In the genomic region with DNA sequence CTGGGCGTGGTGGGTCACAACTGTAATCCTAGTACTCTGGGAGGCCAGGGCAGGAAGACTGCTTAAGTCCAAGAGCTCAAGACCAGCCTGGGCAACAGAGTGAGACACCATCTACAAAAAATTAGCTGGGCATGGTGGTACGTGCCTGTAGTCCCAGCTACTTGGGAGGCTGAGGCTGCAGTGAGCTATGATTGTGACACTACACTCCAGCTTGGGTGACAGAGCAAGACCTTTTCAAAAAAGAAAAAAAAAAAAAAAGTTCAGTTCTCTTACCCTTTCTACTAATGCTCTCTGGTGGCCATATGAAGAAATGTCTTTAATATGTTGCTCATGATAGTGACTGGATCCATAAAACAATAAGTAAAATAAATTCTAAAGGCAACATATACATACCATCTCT, we compare ENCODE assay signal across 9 cellular contexts. TPM values are rescaled to one million over a fixed set of nuclear protein-coding genes. Genes with fewer than 3 reads are reported as not detected.
DNase-seq lines count a peak whose midpoint lies in the region; ATAC-seq and TF ChIP-seq lines count a peak whose summit lies in the region.
"Had no signal": no experiment of that assay in that cellular context is flagged by ENCODE, and none has a peak within 500 bp of the region (broad histone marks: within the 10 kb centered on the region; RNA-seq: fewer than 3 reads in every experiment).

No MANE protein-coding gene starts in this region.

- no peaks in the 10 kb centered on the region for H3K9me3 ChIP-seq in AG04450 (ENCODE audit: control insufficient read depth, insufficient read depth, low read length)
- H3K9me3 ChIP-seq in adrenal gland (replicated peaks in 1 of 3) = no peaks in the 10 kb centered on the region
- no peaks in the 10 kb centered on the region for H3K9me3 ChIP-seq in neural cell (ENCODE audit: low read length)
- H3K9me3 ChIP-seq in esophagus muscularis mucosa = no peaks in the 10 kb centered on the region
- H3K9me3 ChIP-seq: HAP-1 had no signal

- no peaks in the 10 kb centered on the region for H4K20me1 ChIP-seq in neural cell (ENCODE audit: insufficient read depth)

- WGBS in adrenal gland, 4 donors = 62 to 79% (median 75%) methylated on average over 2 of the region's 2 CpGs
- WGBS in esophagus muscularis mucosa = 79% methylated on average over 2 of the region's 2 CpGs

- CTCF ChIA-PET in AG04450 (lab: Charles Lee) = interaction anchor here (0.7 to 2.5 kb wide), 10 partner anchors 9 to 1631 kb away, joined by 3 to 38 read pairs (median 4); a partner anchor contains a TSS

- no peak overlapping the region for H2AFZ ChIP-seq in neural cell (ENCODE audit: low read depth, low read length)

- DNase-seq in AG04450 (ENCODE audit: low read depth, low spot score) (no peak), NCI-H1105 (lab: John Stamatoyannopoulos, UW) (peak; percentile 12), adrenal gland (peak in 4 of 7 donors; percentile 28 to 51 (median 40)), esophagus muscularis mucosa (ENCODE audit: extremely low spot score) (no peak), epidermal melanocyte (ENCODE audit: insufficient read length, low spot score) (no peak), cerebellum (ENCODE audit: low spot score) (no peak)

- H3K4me2 ChIP-seq in neural cell (ENCODE audit: low read length) = no peak overlapping the region

- no peaks in the 10 kb centered on the region for H3K27me3 ChIP-seq in AG04450 (ENCODE audit: control insufficient read depth, insufficient read depth, low read length)
- H3K27me3 ChIP-seq in adrenal gland = no peaks in the 10 kb centered on the region
- H3K27me3 ChIP-seq in neural cell (ENCODE audit: insufficient read depth, low read depth, low read length) = no peaks in the 10 kb centered on the region
- H3K27me3 ChIP-seq in esophagus muscularis mucosa = no peaks in the 10 kb centered on the region

- ATAC-seq in GM18861 (IDR thresholded peaks at IDR 0.05; ENCODE audit: unreplicated experiment) = peak; percentile 56

- no peak overlapping the region for H3K9ac ChIP-seq in neural cell (ENCODE audit: low read length)

- no peak for TF ChIP-seq POLR2A in adrenal gland (IDR thresholded peaks at IDR 0.05)
- no peak for TF ChIP-seq POLR2A in esophagus muscularis mucosa (IDR thresholded peaks at IDR 0.05; ENCODE audit: low read depth)

- TF ChIP-seq EP300 in neural cell (conservative IDR thresholded peaks at IDR 0.05; ENCODE audit: poor library complexity, severe bottlenecking) (no peak), esophagus muscularis mucosa (IDR thresholded peaks at IDR 0.05) (no peak)

- H3K4me3 ChIP-seq in AG04450 (ENCODE audit: low read depth, low read length) (no peak overlapping the region), adrenal gland (no peak overlapping the region), neural cell (ENCODE audit: low read length) (no peak overlapping the region), esophagus muscularis mucosa (no peak overlapping the region)
- H3K4me3 ChIP-seq: HAP-1 had no signal

- no peaks in the 10 kb centered on the region for H3K79me2 ChIP-seq in neural cell (replicated peaks; ENCODE audit: insufficient read depth, low read length)

- TF ChIP-seq CTCF in AG04450 (IDR thresholded peaks at IDR 0.05; ENCODE audit: low read depth, low read length) = peak; percentile 42
- TF ChIP-seq CTCF in adrenal gland (IDR thresholded peaks at IDR 0.05) = peak; percentile 18 to 64 (median 46)
- TF ChIP-seq CTCF in neural cell (IDR thresholded peaks at IDR 0.05; ENCODE audit: poor library complexity, severe bottlenecking) = peak; percentile 48
- TF ChIP-seq CTCF in esophagus muscularis mucosa (IDR thresholded peaks at IDR 0.05) = peak in 1 of 3 experiments; percentile 11

- H3K9me2 ChIP-seq in neural cell (ENCODE audit: insufficient read depth, low read length) = no peaks in the 10 kb centered on the region

- POLR2A ChIA-PET in AG04450 (lab: Yijun Ruan, JAX) = interaction anchor here (0.6 kb wide), 1 partner anchor 541 kb away, joined by 3 read pairs; no protein-coding TSS in a partner anchor

- H3K36me3 ChIP-seq in adrenal gland (replicated peaks in 1 of 2) (peaks cover 0 to 15% of the 10 kb centered on the region in 2 donors), neural cell (ENCODE audit: insufficient read depth, low read length) (peaks cover 6% of the 10 kb centered on the region), esophagus muscularis mucosa (peaks cover 9 to 85% (median 40%) of the 10 kb centered on the region in 4 donors)

- intact Hi-C loops in adrenal gland (cut with DNase I) (loop anchor here in 1 of 2 donors (10.0 kb wide), 1 partner anchor 86 kb away; a partner anchor contains a TSS), esophagus muscularis mucosa (cut with DNase I) (no loop called here)

- H3K27ac ChIP-seq in AG04450 (ENCODE audit: low read depth, low read length) = no peak overlapping the region
- no peak overlapping the region for H3K27ac ChIP-seq in adrenal gland
- no peak overlapping the region for H3K27ac ChIP-seq in neural cell (ENCODE audit: low read length)
- no peak overlapping the region for H3K27ac ChIP-seq in esophagus muscularis mucosa (replicated peaks in 1 of 4)

- H3K4me1 ChIP-seq in adrenal gland (replicated peaks in 1 of 2) = peaks cover 12 to 19% of the 10 kb centered on the region in 2 donors
- H3K4me1 ChIP-seq in esophagus muscularis mucosa = no peaks in the 10 kb centered on the region
- H3K4me1 ChIP-seq: HAP-1 had no signal

- TF ChIP-seq RAD21 in neural cell (conservative IDR thresholded peaks at IDR 0.05) = peak; percentile 52

- no peaks in the 10 kb centered on the region for H3F3A ChIP-seq in neural cell (ENCODE audit: insufficient read depth, low read length, poor library complexity, severe bottlenecking)

TF ChIP-seq in neural cell, 6 proteins besides CTCF, POLR2A, EP300 and RAD21:
- peak; percentile 30 for TF ChIP-seq SMC3 (conservative IDR thresholded peaks at IDR 0.05; ENCODE audit: poor library complexity)
- no peak for TF ChIP-seq POLR2AphosphoS5 (IDR thresholded peaks at IDR 0.05)
- TF ChIP-seq, protein P1, sequence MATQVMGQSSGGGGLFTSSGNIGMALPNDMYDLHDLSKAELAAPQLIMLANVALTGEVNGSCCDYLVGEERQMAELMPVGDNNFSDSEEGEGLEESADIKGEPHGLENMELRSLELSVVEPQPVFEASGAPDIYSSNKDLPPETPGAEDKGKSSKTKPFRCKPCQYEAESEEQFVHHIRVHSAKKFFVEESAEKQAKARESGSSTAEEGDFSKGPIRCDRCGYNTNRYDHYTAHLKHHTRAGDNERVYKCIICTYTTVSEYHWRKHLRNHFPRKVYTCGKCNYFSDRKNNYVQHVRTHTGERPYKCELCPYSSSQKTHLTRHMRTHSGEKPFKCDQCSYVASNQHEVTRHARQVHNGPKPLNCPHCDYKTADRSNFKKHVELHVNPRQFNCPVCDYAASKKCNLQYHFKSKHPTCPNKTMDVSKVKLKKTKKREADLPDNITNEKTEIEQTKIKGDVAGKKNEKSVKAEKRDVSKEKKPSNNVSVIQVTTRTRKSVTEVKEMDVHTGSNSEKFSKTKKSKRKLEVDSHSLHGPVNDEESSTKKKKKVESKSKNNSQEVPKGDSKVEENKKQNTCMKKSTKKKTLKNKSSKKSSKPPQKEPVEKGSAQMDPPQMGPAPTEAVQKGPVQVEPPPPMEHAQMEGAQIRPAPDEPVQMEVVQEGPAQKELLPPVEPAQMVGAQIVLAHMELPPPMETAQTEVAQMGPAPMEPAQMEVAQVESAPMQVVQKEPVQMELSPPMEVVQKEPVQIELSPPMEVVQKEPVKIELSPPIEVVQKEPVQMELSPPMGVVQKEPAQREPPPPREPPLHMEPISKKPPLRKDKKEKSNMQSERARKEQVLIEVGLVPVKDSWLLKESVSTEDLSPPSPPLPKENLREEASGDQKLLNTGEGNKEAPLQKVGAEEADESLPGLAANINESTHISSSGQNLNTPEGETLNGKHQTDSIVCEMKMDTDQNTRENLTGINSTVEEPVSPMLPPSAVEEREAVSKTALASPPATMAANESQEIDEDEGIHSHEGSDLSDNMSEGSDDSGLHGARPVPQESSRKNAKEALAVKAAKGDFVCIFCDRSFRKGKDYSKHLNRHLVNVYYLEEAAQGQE (IDR thresholded peaks at IDR 0.05; ENCODE audit: borderline replicate concordance) = no peak

RNA-seq across cellular contexts. Expression of a gene that starts 14.9 kb away (rescaled TPM):
- 5.2 and 6.7 TPM in 2 replicates for polyA plus RNA-seq in AG04450 (2011; rRNA removed)
- 3.1 and 4.4 TPM in 2 replicates for polyA minus RNA-seq in AG04450 (2011; rRNA and poly(A)+ RNA removed)
- total RNA-seq in adrenal gland = 10 to 100 TPM in 3 of 8 donors, 1 to 10 TPM in 5; 4.6 to 15.2 (median 6.8) TPM
- 10 to 100 TPM in 1 of 3 donors, 1 to 10 TPM in 2; 6.5 to 10.2 (median 8.7) TPM for polyA plus RNA-seq in adrenal gland
- 15.2 and 15.8 TPM in 2 replicates for polyA plus RNA-seq in neural cell
- polyA minus RNA-seq in neural cell = 19.2 and 21.2 TPM in 2 replicates
- 1 to 10 TPM; 3.5 to 7.5 (median 4.3) TPM for total RNA-seq in esophagus muscularis mucosa
- total RNA-seq in cerebellum = 19.4 TPM

RNA-seq across cellular contexts. Expression of a gene that starts 15.0 kb away (rescaled TPM):
- polyA plus RNA-seq in AG04450 (2011; rRNA removed) (15.0 and 19.5 TPM in 2 replicates), adrenal gland (10 to 100 TPM in 1 of 3 donors, 1 to 10 TPM in 2; 6.6 to 23.5 (median 6.8) TPM), neural cell (24.1 and 47.9 TPM in 2 replicates)
- polyA minus RNA-seq in AG04450 (2011; rRNA and poly(A)+ RNA removed) = 8.3 and 13.5 TPM in 2 replicates
- total RNA-seq in adrenal gland (10 to 100 TPM; 22.7 to 55.4 (median 30.7) TPM), esophagus muscularis mucosa (10 to 100 TPM in 3 of 4 donors, 1 to 10 TPM in 1; 8.3 to 28.1 (median 14.7) TPM), cerebellum (18.3 TPM)
- 32.4 and 40.4 TPM in 2 replicates for polyA minus RNA-seq in neural cell

RNA-seq across cellular contexts. Expression of a gene that starts 29.3 kb away (rescaled TPM):
- polyA plus RNA-seq in AG04450 (2011; rRNA removed) = 4.3 and 7.0 TPM in 2 replicates
- polyA minus RNA-seq in AG04450 (2011; rRNA and poly(A)+ RNA removed) = 2.3 and 4.3 TPM in 2 replicates
- total RNA-seq in adrenal gland = 10 to 100 TPM; 13.6 to 26.6 (median 20.0) TPM
- 10 to 100 TPM in 1 of 3 donors, 1 to 10 TPM in 2; 7.8 to 26.8 (median 7.8) TPM for polyA plus RNA-seq in adrenal gland
- polyA plus RNA-seq in neural cell = 13.8 and 17.3 TPM in 2 replicates
- 30.2 and 33.0 TPM in 2 replicates for polyA minus RNA-seq in neural cell
- total RNA-seq in esophagus muscularis mucosa = 10 to 100 TPM; 10.4 to 15.0 (median 12.0) TPM
- total RNA-seq in cerebellum = 20.7 TPM

Comparison
In these comparisons a context has a peak if more than half of its experiments do, and no peak if none do; other contexts are left out.
1. DNase-seq: peak in NCI-H1105 (single experiment) and adrenal gland (4 of 7); none in AG04450 (single experiment), esophagus muscularis mucosa (single experiment), epidermal melanocyte (single experiment) and cerebellum (single experiment).